In genomic region chr12:28872654-28873268, GRCh38 we compare ENCODE assay signal across 8 cellular contexts.
A peak's percentile ranks its signal among the peaks of the same experiment; 100 is the strongest.
DNase-seq lines count a peak whose midpoint lies in the region; ATAC-seq and TF ChIP-seq lines count a peak whose summit lies in the region.

No MANE protein-coding gene starts in this region.

- no peaks in the 10 kb centered on the region for H3K4me1 ChIP-seq in MM.1S (ENCODE audit: low read length)

- no peak overlapping the region for H3K27ac ChIP-seq in MM.1S (ENCODE audit: low read length)

- no peak overlapping the region for H3K4me2 ChIP-seq in MM.1S (ENCODE audit: low read depth, low read length)

- H3K4me3 ChIP-seq in MM.1S (ENCODE audit: low read length) (no peak overlapping the region), fibroblast of pulmonary artery (replicated peaks; ENCODE audit: low read depth, low read length) (no peak overlapping the region)

- H3K9ac ChIP-seq in MM.1S (ENCODE audit: low read length) = no peak overlapping the region

- H3F3A ChIP-seq in MM.1S (ENCODE audit: insufficient read depth, low read length) = no peaks in the 10 kb centered on the region

- no peaks in the 10 kb centered on the region for H3K79me2 ChIP-seq in MM.1S (ENCODE audit: low read length)

- ATAC-seq in GM21360 (IDR thresholded peaks at IDR 0.05; ENCODE audit: unreplicated experiment) = peak; percentile 67
- ATAC-seq in GM18520 (IDR thresholded peaks at IDR 0.05; ENCODE audit: unreplicated experiment) = no peak
- ATAC-seq in GM19023 (IDR thresholded peaks at IDR 0.05; ENCODE audit: unreplicated experiment) = no peak

- no peaks in the 10 kb centered on the region for H4K20me1 ChIP-seq in MM.1S (ENCODE audit: insufficient read depth, low read length)

- no peaks in the 10 kb centered on the region for H3K9me3 ChIP-seq in MM.1S (replicated peaks; ENCODE audit: insufficient read depth, low read length)

- H3K9me2 ChIP-seq in MM.1S (replicated peaks; ENCODE audit: insufficient read depth, low read length) = no peaks in the 10 kb centered on the region

- DNase-seq in DMS153 (lab: John Stamatoyannopoulos, UW) (peak; percentile 28), MM.1S (peak; percentile 65), SK-MEL-5 (ENCODE audit: low read depth, low spot score) (peak; percentile 92), fibroblast of pulmonary artery (ENCODE audit: low read depth) (peak; percentile 79), occipital lobe (lab: John Stamatoyannopoulos, UW) (peak; percentile 15)

- no peak overlapping the region for H2AFZ ChIP-seq in MM.1S (ENCODE audit: low read length)

- in situ Hi-C loops in SK-MEL-5 (cut with HindIII; ENCODE audit: low pct_unique_long_range_greater_than_20kb, low sequenced_read_pairs) = no loop called here

- TF ChIP-seq CTCF in MM.1S (IDR thresholded peaks at IDR 0.05; ENCODE audit: low read length) (peak; percentile 79), fibroblast of pulmonary artery (IDR thresholded peaks at IDR 0.05; ENCODE audit: low read length, missing control alignments) (peak; percentile 84)

- no peaks in the 10 kb centered on the region for H3K27me3 ChIP-seq in MM.1S (replicated peaks; ENCODE audit: insufficient read depth, low read length)

- H3K36me3 ChIP-seq in MM.1S (replicated peaks; ENCODE audit: insufficient read depth, low read length) = no peaks in the 10 kb centered on the region

Comparison
In these comparisons a context has a peak if more than half of its experiments do, and no peak if none do; other contexts are left out.
1. DNase-seq: peak in every context shown above with its lines; median percentile 92 in SK-MEL-5; 79 in fibroblast of pulmonary artery; 65 in MM.1S; 28 in DMS153; 15 in occipital lobe.